15 cellular contexts compared by ENCODE assay signal in the genomic region with DNA sequence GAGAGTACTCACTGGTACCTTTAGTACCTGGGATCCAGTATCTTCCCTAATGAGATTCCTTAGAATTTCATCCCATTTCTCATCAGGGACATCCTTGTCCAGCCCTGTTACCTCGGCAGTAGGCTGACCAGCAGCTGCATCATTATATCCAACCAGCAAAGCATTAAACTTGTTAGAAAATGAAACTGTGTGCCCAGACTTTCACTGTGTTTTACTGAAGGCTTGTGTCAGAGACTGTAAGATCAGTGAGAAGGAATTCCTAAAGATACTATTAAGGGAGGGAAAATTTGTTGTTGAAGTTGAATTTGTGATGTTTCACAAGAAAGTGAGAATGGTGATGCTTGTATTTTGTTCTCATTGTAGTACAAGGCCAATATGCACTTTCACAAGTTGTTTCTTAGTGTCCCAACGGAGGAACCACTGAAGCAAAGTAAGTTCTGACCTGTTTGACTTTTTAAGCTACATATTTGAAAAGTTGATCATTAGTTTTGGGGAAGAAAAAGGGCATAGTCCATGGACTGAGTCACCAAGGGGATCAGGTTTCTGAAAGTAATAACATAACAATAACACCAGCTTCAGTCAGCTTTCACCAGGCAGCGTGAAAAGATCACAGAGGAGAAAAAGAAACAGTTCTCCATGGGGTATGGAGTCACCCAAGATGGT. TPM values are rescaled to one million over a fixed set of nuclear protein-coding genes. Genes with fewer than 3 reads are reported as not detected.
DNase-seq lines count a peak whose midpoint lies in the region; ATAC-seq and TF ChIP-seq lines count a peak whose summit lies in the region.
"Had no signal": no experiment of that assay in that cellular context is flagged by ENCODE, and none has a peak within 500 bp of the region (broad histone marks: within the 10 kb centered on the region; RNA-seq: fewer than 3 reads in every experiment).

No MANE protein-coding gene starts in this region.

- H3K27me3 ChIP-seq in GM23338 (ENCODE audit: insufficient read depth), result no peaks in the 10 kb centered on the region
- H3K27me3 ChIP-seq in psoas muscle (ENCODE audit: insufficient read depth in 3 of 3, low read length in 2 of 3), result no peaks in the 10 kb centered on the region
- H3K27me3 ChIP-seq: colonic mucosa, left lung, sigmoid colon had no signal

- TF ChIP-seq CTCF in GM23338 (conservative IDR thresholded peaks at IDR 0.05; ENCODE audit: low read depth in 2 of 2) (no peak), WTC11 (IDR thresholded peaks at IDR 0.05) (no peak), type B pancreatic cell (conservative IDR thresholded peaks at IDR 0.05) (no peak), psoas muscle (IDR thresholded peaks at IDR 0.05) (no peak)

- H3K79me2 ChIP-seq in GM23338 (replicated peaks; ENCODE audit: insufficient read depth), result no peaks in the 10 kb centered on the region

- H3K4me2 ChIP-seq in GM23338, result peak overlapping the region; percentile 6; the same call in 1 of the 2 replicates

- no peaks in the 10 kb centered on the region for H3K9me2 ChIP-seq in GM23338 (ENCODE audit: insufficient read depth)

- POLR2A ChIA-PET in WTC11 (lab: Charles Lee), result no interaction called here

- H3K36me3 ChIP-seq in GM23338 (ENCODE audit: insufficient read depth), result peaks cover 11% of the 10 kb centered on the region; the same call in 1 of the 2 replicates
- H3K36me3 ChIP-seq in psoas muscle (ENCODE audit: insufficient read depth in 1 of 2, low read depth in 1 of 2), result peaks cover 0 to 17% of the 10 kb centered on the region in 2 donors
- H3K36me3 ChIP-seq: colonic mucosa had no signal

- H3K9me3 Mint-ChIP-seq in GM23338 (no peaks in the 10 kb centered on the region), WTC11 (no peaks in the 10 kb centered on the region), type B pancreatic cell (no peaks in the 10 kb centered on the region)
- H3K9me3 Mint-ChIP-seq: activated CD8-positive, alpha-beta T cell treated with anti-CD3 and anti-CD28 coated beads for 36 hours; stimulated activated naive B cell treated with anti-CD40 and anti-IgM and Interleukin-4, amounts not matched to agents 10 μg/mL and 1 μg/mL and 100 μg/mL, for 72 hours had no signal

- 0 out of 2 replicates have a peak overlapping the region, but pooled peaks have one; percentile 5 for H3K27ac ChIP-seq in GM23338 (ENCODE audit: low read depth)
- H3K27ac ChIP-seq in psoas muscle, result no peak overlapping the region
- H3K27ac ChIP-seq: colonic mucosa, left lung had no signal

- no peak overlapping the region for H2AFZ ChIP-seq in GM23338

- H3K27ac Mint-ChIP-seq in GM23338, result no peak overlapping the region
- H3K27ac Mint-ChIP-seq in WTC11, result peak overlapping the region; percentile 12; the same call in 1 of the 2 replicates
- peak overlapping the region; percentile 6 for H3K27ac Mint-ChIP-seq in type B pancreatic cell
- H3K27ac Mint-ChIP-seq: activated CD8-positive, alpha-beta T cell treated with anti-CD3 and anti-CD28 coated beads for 36 hours; stimulated activated naive B cell treated with anti-CD40 and anti-IgM and Interleukin-4, amounts not matched to agents 10 μg/mL and 1 μg/mL and 100 μg/mL, for 72 hours had no signal

- H3K27me3 Mint-ChIP-seq in GM23338 (ENCODE audit: insufficient read depth, low read depth, poor library complexity) (no peaks in the 10 kb centered on the region), WTC11 (ENCODE audit: low read depth) (no peaks in the 10 kb centered on the region), type B pancreatic cell (no peaks in the 10 kb centered on the region)
- H3K27me3 Mint-ChIP-seq: activated CD8-positive, alpha-beta T cell treated with anti-CD3 and anti-CD28 coated beads for 36 hours; stimulated activated naive B cell treated with anti-CD40 and anti-IgM and Interleukin-4, amounts not matched to agents 10 μg/mL and 1 μg/mL and 100 μg/mL, for 72 hours had no signal

- ATAC-seq in GM23338 (peak; percentile 47; the same call in 2 of the 3 replicates), WTC11 (no peak; the same call in 1 of the 2 replicates), psoas muscle (no peak), HG03439 (IDR thresholded peaks at IDR 0.05; ENCODE audit: unreplicated experiment) (no peak)
- ATAC-seq: activated CD8-positive, alpha-beta T cell treated with anti-CD3 and anti-CD28 coated beads for 36 hours; left lung had no signal

- H3K4me3 ChIP-seq in GM23338 (no peak overlapping the region), psoas muscle (no peak overlapping the region)
- H3K4me3 ChIP-seq: colonic mucosa, left lung, sigmoid colon had no signal

- H3K4me1 Mint-ChIP-seq in GM23338 (peaks cover 7% of the 10 kb centered on the region; the same call in 2 of the 3 replicates), WTC11 (peaks cover 11% of the 10 kb centered on the region), type B pancreatic cell (ENCODE audit: unreplicated experiment) (peaks cover 13% of the 10 kb centered on the region)
- H3K4me1 Mint-ChIP-seq: stimulated activated naive B cell treated with anti-CD40 and anti-IgM and Interleukin-4, amounts not matched to agents 10 μg/mL and 1 μg/mL and 100 μg/mL, for 72 hours had no signal

- no peak overlapping the region for H3K4me3 Mint-ChIP-seq in GM23338
- H3K4me3 Mint-ChIP-seq in WTC11, result no peak overlapping the region
- no peak overlapping the region for H3K4me3 Mint-ChIP-seq in type B pancreatic cell
- H3K4me3 Mint-ChIP-seq: activated CD8-positive, alpha-beta T cell treated with anti-CD3 and anti-CD28 coated beads for 36 hours; stimulated activated naive B cell treated with anti-CD40 and anti-IgM and Interleukin-4, amounts not matched to agents 10 μg/mL and 1 μg/mL and 100 μg/mL, for 72 hours had no signal

- no peaks in the 10 kb centered on the region for H4K20me1 ChIP-seq in GM23338 (replicated peaks; ENCODE audit: insufficient read depth)

- 71 to 85% (median 83%) methylated on average over 3 of the region's 3 CpGs for whole genome bisulfite sequencing in psoas muscle, 3 donors

- H3K4me1 ChIP-seq in GM23338 (ENCODE audit: insufficient read depth) (no peaks in the 10 kb centered on the region), psoas muscle (no peaks in the 10 kb centered on the region)
- H3K4me1 ChIP-seq: colonic mucosa, left lung had no signal

- CTCF ChIA-PET in WTC11 (lab: Charles Lee), result no interaction called here

- peaks cover 7% of the 10 kb centered on the region for H3K36me3 Mint-ChIP-seq in GM23338 (ENCODE audit: low read depth)
- H3K36me3 Mint-ChIP-seq in WTC11, result peaks cover 3% of the 10 kb centered on the region
- peaks cover 14% of the 10 kb centered on the region for H3K36me3 Mint-ChIP-seq in type B pancreatic cell

- no peaks in the 10 kb centered on the region for H3F3A ChIP-seq in GM23338 (replicated peaks; ENCODE audit: low read depth)

- no peaks in the 10 kb centered on the region for H3K9me3 ChIP-seq in psoas muscle
- H3K9me3 ChIP-seq: colonic mucosa, left lung, sigmoid colon had no signal

- DNase-seq in GM23338 (ENCODE audit: low spot score) (no peak), WTC11 (ENCODE audit: low spot score) (no peak), glomerular visceral epithelial cell (ENCODE audit: extremely low spot score) (peak; percentile 86), type B pancreatic cell (ENCODE audit: extremely low spot score, unreplicated experiment) (no peak), NCI-H510A treated with DMSO at 0.1 percent for 48 hours (lab: John Stamatoyannopoulos, UW) (no peak), psoas muscle (no peak), SIG-M5 treated with dmso at 0.1 percent for 504 hours (lab: John Stamatoyannopoulos, UW; ENCODE audit: unreplicated experiment) (no peak)
- DNase-seq: activated CD8-positive, alpha-beta T cell treated with anti-CD3 and anti-CD28 coated beads for 36 hours; colonic mucosa; left lung; NCI-H2081; SHP77 treated with DMSO at 0.1 percent for 48 hours; sigmoid colon; stimulated activated naive B cell treated with anti-CD40 and anti-IgM and Interleukin-4, amounts not matched to agents 10 μg/mL and 1 μg/mL and 100 μg/mL, for 72 hours had no signal

- intact Hi-C loops in psoas muscle (cut with DNase I), result no loop called here

TF ChIP-seq in GM23338, 12 proteins besides CTCF, POLR2A, EP300 and RAD21 (continues in another document):
- no peak for TF ChIP-seq POLR2AphosphoS5 (IDR thresholded peaks at IDR 0.05; ENCODE audit: low read depth)
- TF ChIP-seq EZH2phosphoT487 (IDR thresholded peaks at IDR 0.05; ENCODE audit: unreplicated experiment), result no peak
- TF ChIP-seq EZH2 (IDR thresholded peaks at IDR 0.05; ENCODE audit: low read depth, unreplicated experiment), result no peak
- TF ChIP-seq ETS1 (IDR thresholded peaks at IDR 0.05), result no peak

TF ChIP-seq in WTC11, 78 proteins besides CTCF, POLR2A, EP300 and RAD21 (continues in another document):
- TF ChIP-seq IRF2 (CRISPR knock-in tag; IDR thresholded peaks at IDR 0.05; ENCODE audit: borderline replicate concordance, low read depth), result no peak
- TF ChIP-seq ZSCAN18 (CRISPR knock-in tag; IDR thresholded peaks at IDR 0.05), result no peak
- TF ChIP-seq ZMAT4 (CRISPR knock-in tag; IDR thresholded peaks at IDR 0.05), result no peak
- no peak for TF ChIP-seq FOXK1 (CRISPR knock-in tag; IDR thresholded peaks at IDR 0.05)
- no peak for TF ChIP-seq GABPB1 (CRISPR knock-in tag; IDR thresholded peaks at IDR 0.05)

RNA-seq across cellular contexts. Expression of gene GRAMD2B, which starts 48.8 kb away (rescaled TPM):
- 14.9 and 16.9 TPM in 2 replicates for total RNA-seq in GM23338 (2014; rRNA removed; shearing (Covaris generic))
- polyA plus RNA-seq in GM23338 (2016; fragmentation: Nextera tagmentation; extraction: Ambion mirVana), result 9.7 and 10.7 TPM in 2 replicates
- total RNA-seq in WTC11 (2021), result 10.3 to 11.6 TPM (median 10.8 TPM) in 3 replicates
- 18.3 and 21.5 TPM in 2 replicates for total RNA-seq in type B pancreatic cell (ENCODE audit: low replicate concordance)
- total RNA-seq in psoas muscle, result 1 to 10 TPM; 2.8 to 8.0 (median 5.4) TPM
- polyA plus RNA-seq in psoas muscle, result 1 to 10 TPM; 1.3 to 3.8 (median 1.9) TPM
